1 cellular context compared by ENCODE assay signal in genomic region chr10:74542077-74542476, GRCh38.
TF ChIP-seq lines count a peak whose summit lies in the region.

No MANE protein-coding gene starts in this region.

TF ChIP-seq in SK-N-SH, 30 proteins besides CTCF, POLR2A, EP300 and RAD21 (continued from another document):
- TF ChIP-seq USF1 (IDR thresholded peaks at IDR 0.05; ENCODE audit: borderline replicate concordance, low read depth), result no peak
- TF ChIP-seq YY1 (IDR thresholded peaks at IDR 0.05; ENCODE audit: low read depth), result no peak
- TF ChIP-seq FOXM1 (IDR thresholded peaks at IDR 0.05; ENCODE audit: low read depth), result no peak
- no peak for TF ChIP-seq TAF1 (IDR thresholded peaks at IDR 0.05; ENCODE audit: borderline replicate concordance, low read depth, low read length)
- no peak for TF ChIP-seq REST (IDR thresholded peaks at IDR 0.05; ENCODE audit: low read depth, low read length)
